1 cellular context compared by ENCODE assay signal in genomic region chr9:133894377-133895321, GRCh38.
TF ChIP-seq lines count a peak whose summit lies in the region.

No MANE protein-coding gene starts in this region.

TF ChIP-seq in HepG2, 621 proteins besides CTCF, POLR2A, EP300 and RAD21 (continued from another document):
- peak; percentile 46; the same call in 1 of the 2 replicates for TF ChIP-seq ZNF687 (CRISPR knock-in tag; IDR thresholded peaks at IDR 0.05)
- peak; percentile 98 for TF ChIP-seq ZBTB38 (CRISPR knock-in tag; IDR thresholded peaks at IDR 0.05)
